Comparison of ENCODE assay signal across 8 cellular contexts in genomic region chr7:43649755-43650274, GRCh38.
DNase-seq lines count a peak whose midpoint lies in the region; ATAC-seq and TF ChIP-seq lines count a peak whose summit lies in the region.

No MANE protein-coding gene starts in this region.

- H3K9me3 Mint-ChIP-seq in activated CD4-positive, alpha-beta T cell treated with anti-CD3 and anti-CD28 coated beads for 36 hours (ENCODE audit: low read depth): no peaks in the 10 kb centered on the region

- peak overlapping the region; percentile 28 for H3K9ac ChIP-seq in HUES6 (ENCODE audit: low read length)

- H3K4me3 ChIP-seq in HUES6 (ENCODE audit: low read depth, low read length) (no peak overlapping the region), esophagus squamous epithelium (peak overlapping the region in 1 of 4 donors; percentile 16), HAP-1 (no peak overlapping the region)

- peak; percentile 59 for ATAC-seq in GM21447 (IDR thresholded peaks at IDR 0.05; ENCODE audit: unreplicated experiment)
- peak; percentile 53 for ATAC-seq in activated CD4-positive, alpha-beta T cell treated with anti-CD3 and anti-CD28 coated beads for 36 hours

- H3K36me3 ChIP-seq in HUES6 (ENCODE audit: control insufficient read depth, insufficient read depth, low read length) (peaks cover 15% of the 10 kb centered on the region), esophagus squamous epithelium (peaks cover 0 to 9% (median 0%) of the 10 kb centered on the region in 3 donors), HAP-1 (replicated peaks) (peaks cover 16% of the 10 kb centered on the region)

- H3K27ac Mint-ChIP-seq in activated CD4-positive, alpha-beta T cell treated with anti-CD3 and anti-CD28 coated beads for 36 hours: peak overlapping the region; percentile 98

- H3K27ac ChIP-seq in HUES6 (ENCODE audit: low read depth, low read length): no peak overlapping the region
- H3K27ac ChIP-seq in esophagus squamous epithelium: peak overlapping the region; percentile 21 to 95 (median 92)

- H3K4me1 ChIP-seq in HUES6 (ENCODE audit: control insufficient read depth, insufficient read depth, low read length) (peaks cover 77% of the 10 kb centered on the region), esophagus squamous epithelium (peaks cover 21 to 88% (median 67%) of the 10 kb centered on the region in 3 donors), HAP-1 (peaks cover 42% of the 10 kb centered on the region)

- peak overlapping the region; percentile 66 for H3K4me3 Mint-ChIP-seq in activated CD4-positive, alpha-beta T cell treated with anti-CD3 and anti-CD28 coated beads for 36 hours

- in situ Hi-C loops in HAP-1 (cut with MboI; ENCODE audit: low sequenced_read_pairs): no loop called here

- H3K9me3 ChIP-seq in HUES6 (ENCODE audit: control insufficient read depth, insufficient read depth, low read depth, low read length) (no peaks in the 10 kb centered on the region), esophagus squamous epithelium (no peaks in the 10 kb centered on the region), HAP-1 (no peaks in the 10 kb centered on the region)

- no peak for TF ChIP-seq CTCF in esophagus squamous epithelium (IDR thresholded peaks at IDR 0.05)

- CTCF ChIA-PET in activated CD4-positive, alpha-beta T cell treated with anti-CD3 and anti-CD28 coated beads for 36 hours (lab: Charles Lee): interaction anchor here (0.6 to 7.5 kb wide), 13 partner anchors 9 to 1090 kb away, joined by 3 to 60 read pairs (median 5); partner anchors contain the start of gene STK17A

- peaks cover 95% of the 10 kb centered on the region for H3K4me1 Mint-ChIP-seq in activated CD4-positive, alpha-beta T cell treated with anti-CD3 and anti-CD28 coated beads for 36 hours

- peaks cover 51% of the 10 kb centered on the region for H3K36me3 Mint-ChIP-seq in activated CD4-positive, alpha-beta T cell treated with anti-CD3 and anti-CD28 coated beads for 36 hours (ENCODE audit: low read depth)

- POLR2A ChIA-PET in activated CD4-positive, alpha-beta T cell treated with anti-CD3 and anti-CD28 coated beads for 36 hours (lab: Charles Lee): interaction anchor here (0.7 to 3.5 kb wide), 4 partner anchors 37 to 65 kb away, joined by 3 to 66 read pairs (median 5); partner anchors contain the start of gene STK17A

- intact Hi-C loops in activated CD4-positive, alpha-beta T cell treated with anti-CD3 and anti-CD28 coated beads for 36 hours (cut with DNase I, micrococcal nuclease): loop anchor here (1.0 to 2.0 kb wide), 5 partner anchors 8 to 50 kb away; no protein-coding TSS in a partner anchor
- intact Hi-C loops in esophagus squamous epithelium (cut with DNase I): loop anchor here (10.0 kb wide), 1 partner anchor 65 kb away; the partner anchor contains the start of gene STK17A

- DNase-seq in GDM1 (lab: John Stamatoyannopoulos, UW) (peak; percentile 66), esophagus squamous epithelium (lab: John Stamatoyannopoulos, UW) (no peak), DMS79 treated with DMSO at 0.1 percent for 48 hours (lab: John Stamatoyannopoulos, UW) (no peak), HAP-1 (ENCODE audit: low spot score in 2 of 2) (no peak)
- peak; percentile 74 for DNase-seq in activated CD4-positive, alpha-beta T cell treated with anti-CD3 and anti-CD28 coated beads for 36 hours
- DNase-seq in stimulated activated CD8-positive, alpha-beta memory T cell treated with anti-CD3 and anti-CD28 coated beads, Interleukin-2, amount 100 ng/mL, for 1 hour (ENCODE audit: low read depth in 2 of 2): peak; percentile 34 to 36

- 38 to 59% methylated on average over 4 of the region's 4 CpGs for WGBS in esophagus squamous epithelium, 2 donors

- H3K27me3 ChIP-seq in HUES6 (ENCODE audit: control insufficient read depth, insufficient read depth, low read length) (no peaks in the 10 kb centered on the region), esophagus squamous epithelium (no peaks in the 10 kb centered on the region), HAP-1 (ENCODE audit: low read depth) (no peaks in the 10 kb centered on the region)

- peak in 1 of 4 donors; percentile 40 for TF ChIP-seq POLR2A in esophagus squamous epithelium (IDR thresholded peaks at IDR 0.05)

- no peaks in the 10 kb centered on the region for H3K27me3 Mint-ChIP-seq in activated CD4-positive, alpha-beta T cell treated with anti-CD3 and anti-CD28 coated beads for 36 hours

Comparison
In these comparisons a context has a peak if more than half of its experiments do, and no peak if none do; other contexts are left out.
1. DNase-seq: peak in GDM1 (single experiment), activated CD4-positive, alpha-beta T cell treated with anti-CD3 and anti-CD28 coated beads for 36 hours (single experiment) and stimulated activated CD8-positive, alpha-beta memory T cell treated with anti-CD3 and anti-CD28 coated beads, Interleukin-2, amount 100 ng/mL, for 1 hour (2 of 2); none in esophagus squamous epithelium (single experiment), DMS79 treated with DMSO at 0.1 percent for 48 hours (single experiment) and HAP-1 (0 of 2).